In genomic region chr1:79353224-79353623, GRCh38 we compare ENCODE assay signal across 9 cellular contexts.
DNase-seq lines count a peak whose midpoint lies in the region; ATAC-seq and TF ChIP-seq lines count a peak whose summit lies in the region.
"Had no signal": no experiment of that assay in that cellular context is flagged by ENCODE, and none has a peak within 500 bp of the region (broad histone marks: within the 10 kb centered on the region; RNA-seq: fewer than 3 reads in every experiment).

No MANE protein-coding gene starts in this region.

- H3K9me3 ChIP-seq in endodermal cell (ENCODE audit: control insufficient read depth, low read length) (no peaks in the 10 kb centered on the region), osteoblast (ENCODE audit: low read depth, low read length) (no peaks in the 10 kb centered on the region)

- H3K79me2 ChIP-seq in osteoblast (ENCODE audit: insufficient read depth, low read length), result no peaks in the 10 kb centered on the region

- H3K36me3 Mint-ChIP-seq in endodermal cell (ENCODE audit: low read depth), result no peaks in the 10 kb centered on the region
- no peaks in the 10 kb centered on the region for H3K36me3 Mint-ChIP-seq in activated CD8-positive, alpha-beta memory T cell treated with anti-CD3 and anti-CD28 coated beads, Interleukin-2, amount 10 ng/mL, durations not matched to agents 7 days and 5 days

- CTCF ChIA-PET in activated CD8-positive, alpha-beta memory T cell treated with anti-CD3 and anti-CD28 coated beads, Interleukin-2, amount 10 ng/mL, durations not matched to agents 7 days and 5 days (lab: Charles Lee), result interaction anchor here (0.8 kb wide), 1 partner anchor 513 kb away, joined by 4 read pairs; no protein-coding TSS in a partner anchor

- H3K27ac ChIP-seq in endodermal cell (ENCODE audit: low read depth, low read length) (no peak overlapping the region), osteoblast (ENCODE audit: low read depth, low read length) (no peak overlapping the region)
- H3K27ac ChIP-seq: epithelial cell of prostate had no signal

- H3K4me2 ChIP-seq in osteoblast (ENCODE audit: insufficient read depth, low read length), result peak overlapping the region; percentile 32

- H3K9me3 Mint-ChIP-seq in endodermal cell, result no peaks in the 10 kb centered on the region
- peaks cover 2% of the 10 kb centered on the region for H3K9me3 Mint-ChIP-seq in activated CD8-positive, alpha-beta memory T cell treated with anti-CD3 and anti-CD28 coated beads, Interleukin-2, amount 10 ng/mL, durations not matched to agents 7 days and 5 days (ENCODE audit: low read depth)

- H3K27me3 ChIP-seq in endodermal cell (ENCODE audit: control insufficient read depth, insufficient read depth, low read length, poor library complexity, severe bottlenecking) (no peaks in the 10 kb centered on the region), osteoblast (ENCODE audit: insufficient read depth, low read length) (no peaks in the 10 kb centered on the region)

- H3K4me1 Mint-ChIP-seq in endodermal cell, result no peaks in the 10 kb centered on the region
- no peaks in the 10 kb centered on the region for H3K4me1 Mint-ChIP-seq in activated CD8-positive, alpha-beta memory T cell treated with anti-CD3 and anti-CD28 coated beads, Interleukin-2, amount 10 ng/mL, durations not matched to agents 7 days and 5 days

- no peak overlapping the region for H3K9ac ChIP-seq in endodermal cell (ENCODE audit: extremely low read depth, low read length, poor library complexity, severe bottlenecking)

- peak; percentile 45 for DNase-seq in AG20443 (ENCODE audit: low spot score)
- DNase-seq in NB4 (ENCODE audit: low read depth), result peak; percentile 37
- peak; percentile 55 for DNase-seq in endodermal cell
- DNase-seq in osteoblast (ENCODE audit: insufficient read length, low spot score, missing footprints), result no peak
- DNase-seq in activated CD8-positive, alpha-beta memory T cell treated with anti-CD3 and anti-CD28 coated beads, Interleukin-2, amount 10 ng/mL, durations not matched to agents 7 days and 5 days, result no peak
- DNase-seq in DMS114 treated with DMSO at 0.1 percent for 48 hours (lab: John Stamatoyannopoulos, UW; ENCODE audit: unreplicated experiment), result no peak
- DNase-seq in effector CD4-positive, alpha-beta T cell, result no peak

- TF ChIP-seq CTCF in NB4 (IDR thresholded peaks at IDR 0.05; ENCODE audit: low read depth, low read length) (peak; percentile 30), endodermal cell (conservative IDR thresholded peaks at IDR 0.05) (peak; percentile 76), osteoblast (IDR thresholded peaks at IDR 0.05; ENCODE audit: extremely low read depth, low read depth, low read length) (peak; percentile 71)

- no peak overlapping the region for H3K27ac Mint-ChIP-seq in endodermal cell
- no peak overlapping the region for H3K27ac Mint-ChIP-seq in activated CD8-positive, alpha-beta memory T cell treated with anti-CD3 and anti-CD28 coated beads, Interleukin-2, amount 10 ng/mL, durations not matched to agents 7 days and 5 days

- no peak overlapping the region for H3K4me3 Mint-ChIP-seq in endodermal cell
- H3K4me3 Mint-ChIP-seq in activated CD8-positive, alpha-beta memory T cell treated with anti-CD3 and anti-CD28 coated beads, Interleukin-2, amount 10 ng/mL, durations not matched to agents 7 days and 5 days, result no peak overlapping the region

- H3K4me1 ChIP-seq in endodermal cell (ENCODE audit: control insufficient read depth, insufficient read depth, low read length), result no peaks in the 10 kb centered on the region
- peaks cover 8% of the 10 kb centered on the region for H3K4me1 ChIP-seq in osteoblast (ENCODE audit: insufficient read depth, low read length)

- peak; percentile 61 for ATAC-seq in GM18505 (IDR thresholded peaks at IDR 0.05; ENCODE audit: unreplicated experiment)
- ATAC-seq in activated CD8-positive, alpha-beta memory T cell treated with anti-CD3 and anti-CD28 coated beads, Interleukin-2, amount 10 ng/mL, durations not matched to agents 7 days and 5 days, result no peak

- 74 to 87% methylated on average over 3 to 4 of the region's 4 CpGs for WGBS in endodermal cell (ENCODE audit: insufficient coverage in 1 of 2, insufficient read length in 1 of 2), 2 experiments

- H2AFZ ChIP-seq in osteoblast (ENCODE audit: low read length), result peak overlapping the region; percentile 53

- no peaks in the 10 kb centered on the region for H3K27me3 Mint-ChIP-seq in endodermal cell (ENCODE audit: insufficient read depth)
- H3K27me3 Mint-ChIP-seq in activated CD8-positive, alpha-beta memory T cell treated with anti-CD3 and anti-CD28 coated beads, Interleukin-2, amount 10 ng/mL, durations not matched to agents 7 days and 5 days, result no peaks in the 10 kb centered on the region

- no peak for TF ChIP-seq POLR2A in GM18505 (IDR thresholded peaks at IDR 0.05; ENCODE audit: borderline replicate concordance, extremely low read depth, insufficient read depth, insufficient read length)
- no peak for TF ChIP-seq POLR2A in NB4 (IDR thresholded peaks at IDR 0.05; ENCODE audit: extremely low read depth, insufficient read length)

- H3K36me3 ChIP-seq in endodermal cell (ENCODE audit: control insufficient read depth, insufficient read depth, low read length), result no peaks in the 10 kb centered on the region
- H3K36me3 ChIP-seq in osteoblast (ENCODE audit: insufficient read depth, low read length), result no peaks in the 10 kb centered on the region

- no peak overlapping the region for H3K4me3 ChIP-seq in NB4 (ENCODE audit: low read depth, low read length)
- H3K4me3 ChIP-seq in endodermal cell (ENCODE audit: low read length), result no peak overlapping the region
- no peak overlapping the region for H3K4me3 ChIP-seq in osteoblast (ENCODE audit: insufficient read depth, low read length)

- H4K20me1 ChIP-seq in osteoblast (ENCODE audit: insufficient read depth, low read length), result no peaks in the 10 kb centered on the region

Comparison
In these comparisons a context has a peak if more than half of its experiments do, and no peak if none do; other contexts are left out.
1. DNase-seq: peak in AG20443 (single experiment), NB4 (single experiment) and endodermal cell (single experiment); none in osteoblast (single experiment), activated CD8-positive, alpha-beta memory T cell treated with anti-CD3 and anti-CD28 coated beads, Interleukin-2, amount 10 ng/mL, durations not matched to agents 7 days and 5 days (single experiment), DMS114 treated with DMSO at 0.1 percent for 48 hours (single experiment) and effector CD4-positive, alpha-beta T cell (single experiment).
2. Peak in every context shown above with its lines, with median percentiles within 50 percentile points of each other: CTCF ChIP-seq.